17 cellular contexts compared by ENCODE assay signal in the genomic region with DNA sequence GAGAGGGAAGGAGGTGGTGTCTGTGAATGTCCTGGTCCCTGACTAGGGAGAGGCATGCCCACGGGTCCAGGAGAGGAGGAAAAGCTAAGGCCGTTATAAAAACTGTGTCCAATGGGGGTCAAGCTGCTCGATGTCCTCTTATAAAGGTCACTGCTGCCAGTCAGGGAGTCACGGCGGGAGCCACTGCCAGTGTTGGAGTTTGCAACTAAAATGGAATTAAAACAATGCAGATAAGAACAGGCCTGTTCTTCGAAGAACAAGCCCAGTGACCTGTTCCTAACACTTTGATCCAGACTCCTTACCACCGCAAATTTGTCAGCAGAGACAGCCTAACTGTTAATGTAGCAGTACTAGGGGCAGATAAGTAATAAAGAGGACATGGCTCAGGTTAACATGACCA. TPM values are rescaled to one million over a fixed set of nuclear protein-coding genes. Genes with fewer than 3 reads are reported as not detected.
A peak's percentile ranks its signal among the peaks of the same experiment; 100 is the strongest.
DNase-seq lines count a peak whose midpoint lies in the region; ATAC-seq and TF ChIP-seq lines count a peak whose summit lies in the region.
"Had no signal": no experiment of that assay in that cellular context is flagged by ENCODE, and none has a peak within 500 bp of the region (broad histone marks: within the 10 kb centered on the region; RNA-seq: fewer than 3 reads in every experiment).

No MANE protein-coding gene starts in this region.

- H3K27ac ChIP-seq in breast epithelium (no peak overlapping the region), tibial artery (peak overlapping the region; percentile 10 to 17)
- H3K27ac ChIP-seq in effector memory CD4-positive, alpha-beta T cell (ENCODE audit: insufficient read depth, low read length, poor library complexity, severe bottlenecking), result no peak overlapping the region
- H3K27ac ChIP-seq: vagina had no signal

- BruUV-seq in MCF 10A (replicated peaks; lab: Mats Ljungman, UMichigan), result no TSS peak

- H3K4me3 Mint-ChIP-seq in MCF 10A (ENCODE audit: unreplicated experiment) (no peak overlapping the region), endothelial cell (ENCODE audit: unreplicated experiment) (peak overlapping the region; percentile 16), memory B cell (no peak overlapping the region)
- H3K4me3 Mint-ChIP-seq: activated naive CD8-positive, alpha-beta T cell treated with anti-CD3 and anti-CD28 coated beads, Interleukin-2, amount 10 ng/mL, durations not matched to agents 7 days and 5 days; GM23338; immature natural killer cell had no signal

- H3K9me3 ChIP-seq in breast epithelium (no peaks in the 10 kb centered on the region), tibial artery (no peaks in the 10 kb centered on the region)
- H3K9me3 ChIP-seq in effector memory CD4-positive, alpha-beta T cell (ENCODE audit: control insufficient read depth, low read length), result no peaks in the 10 kb centered on the region
- H3K9me3 ChIP-seq: vagina had no signal

- H3K27ac Mint-ChIP-seq in MCF 10A (ENCODE audit: low read depth, unreplicated experiment) (peak overlapping the region; percentile 33), endothelial cell (ENCODE audit: unreplicated experiment) (no peak overlapping the region), memory B cell (peak overlapping the region; percentile 42)
- H3K27ac Mint-ChIP-seq: activated naive CD8-positive, alpha-beta T cell treated with anti-CD3 and anti-CD28 coated beads, Interleukin-2, amount 10 ng/mL, durations not matched to agents 7 days and 5 days; GM23338 had no signal

- POLR2A ChIA-PET in MCF 10A (lab: Yijun Ruan, JAX), result interaction anchor here (0.5 to 0.6 kb wide), 2 partner anchors 86 to 199 kb away, joined by 3 read pairs; no protein-coding TSS in a partner anchor

- H3K27me3 ChIP-seq in breast epithelium (no peaks in the 10 kb centered on the region), tibial artery (no peaks in the 10 kb centered on the region)
- H3K27me3 ChIP-seq in effector memory CD4-positive, alpha-beta T cell (replicated peaks; ENCODE audit: control insufficient read depth, insufficient read depth, low read length, poor library complexity, severe bottlenecking), result no peaks in the 10 kb centered on the region
- H3K27me3 ChIP-seq: vagina had no signal

- CTCF ChIA-PET in MCF 10A (lab: Yijun Ruan, JAX), result no interaction called here

- no peak for TF ChIP-seq POLR2A in breast epithelium (IDR thresholded peaks at IDR 0.05)

- H3K4me1 Mint-ChIP-seq in MCF 10A (ENCODE audit: insufficient read depth, unreplicated experiment) (peaks cover 15% of the 10 kb centered on the region), endothelial cell (ENCODE audit: unreplicated experiment) (no peaks in the 10 kb centered on the region), memory B cell (no peaks in the 10 kb centered on the region)

- intact Hi-C loops in MCF 10A (cut with micrococcal nuclease) (no loop called here), breast epithelium (cut with DNase I; ENCODE audit: low total_unique reads) (no loop called here), tibial artery (cut with DNase I; ENCODE audit: low total_unique reads) (no loop called here)

- no peak overlapping the region for H3K4me3 ChIP-seq in breast epithelium
- H3K4me3 ChIP-seq in tibial artery, result no peak overlapping the region
- H3K4me3 ChIP-seq in effector memory CD4-positive, alpha-beta T cell (ENCODE audit: insufficient read depth, low read depth, low read length, poor library complexity, severe bottlenecking), result no peak overlapping the region
- H3K4me3 ChIP-seq: GM23338, vagina had no signal

- ATAC-seq in memory B cell (ENCODE audit: low read depth) (no peak), HG02840 (IDR thresholded peaks at IDR 0.05; ENCODE audit: low FRiP score, unreplicated experiment) (no peak)
- ATAC-seq: GM23338 had no signal

- no peaks in the 10 kb centered on the region for H3K36me3 ChIP-seq in breast epithelium
- H3K36me3 ChIP-seq in tibial artery, result peaks cover 43 to 87% (median 66%) of the 10 kb centered on the region in 3 donors
- peaks cover 83% of the 10 kb centered on the region for H3K36me3 ChIP-seq in effector memory CD4-positive, alpha-beta T cell (ENCODE audit: control insufficient read depth, insufficient read depth, low read length)

- H3K27me3 Mint-ChIP-seq in MCF 10A (ENCODE audit: insufficient read depth, unreplicated experiment), result no peaks in the 10 kb centered on the region
- peaks cover 2% of the 10 kb centered on the region for H3K27me3 Mint-ChIP-seq in endothelial cell (ENCODE audit: unreplicated experiment)
- H3K27me3 Mint-ChIP-seq in memory B cell, result no peaks in the 10 kb centered on the region
- H3K27me3 Mint-ChIP-seq: activated naive CD8-positive, alpha-beta T cell treated with anti-CD3 and anti-CD28 coated beads, Interleukin-2, amount 10 ng/mL, durations not matched to agents 7 days and 5 days had no signal

- H3K4me1 ChIP-seq in breast epithelium, result no peaks in the 10 kb centered on the region
- H3K4me1 ChIP-seq in tibial artery, result peaks cover 0 to 33% (median 21%) of the 10 kb centered on the region in 4 donors
- H3K4me1 ChIP-seq in effector memory CD4-positive, alpha-beta T cell (ENCODE audit: control insufficient read depth, insufficient read depth, low read length, poor library complexity, severe bottlenecking), result no peaks in the 10 kb centered on the region

- H3K36me3 Mint-ChIP-seq in MCF 10A (ENCODE audit: insufficient read depth, unreplicated experiment) (peaks cover 96% of the 10 kb centered on the region), endothelial cell (ENCODE audit: low read depth, unreplicated experiment) (peaks cover 40% of the 10 kb centered on the region), memory B cell (peaks cover 44% of the 10 kb centered on the region)

- H3K9me3 Mint-ChIP-seq in MCF 10A (ENCODE audit: unreplicated experiment), result no peaks in the 10 kb centered on the region
- H3K9me3 Mint-ChIP-seq in endothelial cell (ENCODE audit: unreplicated experiment), result no peaks in the 10 kb centered on the region
- no peaks in the 10 kb centered on the region for H3K9me3 Mint-ChIP-seq in memory B cell
- H3K9me3 Mint-ChIP-seq: activated naive CD8-positive, alpha-beta T cell treated with anti-CD3 and anti-CD28 coated beads, Interleukin-2, amount 10 ng/mL, durations not matched to agents 7 days and 5 days; GM23338; immature natural killer cell had no signal

- TF ChIP-seq CTCF in MCF 10A (IDR thresholded peaks at IDR 0.05; ENCODE audit: unreplicated experiment) (no peak), breast epithelium (IDR thresholded peaks at IDR 0.05) (no peak), endothelial cell (IDR thresholded peaks at IDR 0.05; ENCODE audit: unreplicated experiment) (no peak), tibial artery (IDR thresholded peaks at IDR 0.05) (no peak)

- DNase-seq in MCF 10A (ENCODE audit: unreplicated experiment), result no peak
- DNase-seq in breast epithelium (ENCODE audit: low spot score in 2 of 2), result no peak
- DNase-seq in endothelial cell (ENCODE audit: low spot score), result no peak
- DNase-seq in memory B cell (ENCODE audit: low spot score in 2 of 2), result no peak
- DNase-seq in tibial artery, result no peak
- no peak for DNase-seq in effector memory CD4-positive, alpha-beta T cell
- no peak for DNase-seq in NCI-H187 (lab: John Stamatoyannopoulos, UW)
- DNase-seq: activated naive CD8-positive, alpha-beta T cell treated with anti-CD3 and anti-CD28 coated beads, Interleukin-2, amount 10 ng/mL, durations not matched to agents 7 days and 5 days; dermis blood vessel endothelial cell; EL; immature natural killer cell; Karpas-422; NCI-H1694 treated with DMSO at 0.1 percent for 48 hours; NCI-H774 had no signal

RNA-seq across cellular contexts. Expression of a gene that starts 56.1 kb away (rescaled TPM):
- 21.7 and 25.5 TPM in 2 replicates for total RNA-seq in MCF 10A (2022)
- total RNA-seq in breast epithelium, result 10 to 100 TPM; 16.5 to 37.8 (median 26.2) TPM
- 51.3 TPM for total RNA-seq in endothelial cell (ENCODE audit: unreplicated experiment)

Comparison
In these comparisons a context has a peak if more than half of its experiments do, and no peak if none do; other contexts are left out.
1. H3K27ac ChIP-seq: peak in tibial artery (2 of 2); none in breast epithelium (0 of 2) and effector memory CD4-positive, alpha-beta T cell (single experiment).